In the genomic region with DNA sequence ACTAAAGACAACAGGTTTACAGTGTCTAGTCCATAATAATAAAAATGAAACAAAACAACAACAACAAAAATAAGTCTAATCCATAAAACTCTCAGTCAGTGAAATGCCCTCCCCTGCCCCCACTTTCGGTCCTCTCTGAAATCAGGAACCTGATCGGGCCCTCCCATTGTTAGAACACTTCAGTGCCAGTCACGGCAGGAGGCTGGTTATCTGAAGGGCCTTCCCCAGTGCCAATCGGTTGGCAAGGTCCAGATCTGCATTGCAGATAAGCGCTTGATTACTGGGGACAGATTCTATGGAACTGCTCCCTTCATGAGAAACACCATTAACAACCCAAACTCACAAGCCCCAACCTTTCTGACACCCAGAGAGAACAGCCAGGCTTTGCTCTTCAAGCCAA, we compare ENCODE assay signal across 23 cellular contexts.
"Had no signal": no experiment of that assay in that cellular context is flagged by ENCODE, and none has a peak within 500 bp of the region (broad histone marks: within the 10 kb centered on the region; RNA-seq: fewer than 3 reads in every experiment).

No MANE protein-coding gene starts in this region.

- H3K9me3 ChIP-seq: MG63, SJSA1 had no signal

- DNase-seq: Karpas-422, KG1, MG63, NCI-H1092, NCI-H1105 treated with DMSO at 0.1 percent for 48 hours, NCI-H1417 treated with DMSO at 0.1 percent for 48 hours, NCI-H146, NCI-H187, NCI-H2029 treated with DMSO at 0.1 percent for 48 hours, NCI-H2171, NCI-H226, NCI-H446, NCI-H510A, NCI-H524 treated with DMSO at 0.1 percent for 48 hours, NCI-H69, NCI-H774, OCI-M1, PC-9, Right ventricle myocardium superior, RPMI8226, SIG-M5 had no signal

- H3K4me2 ChIP-seq: PC-9 had no signal

- H3K4me3 ChIP-seq: MG63, PC-9, SJSA1, SK-N-MC had no signal

- H2AFZ ChIP-seq: PC-9 had no signal

- H3K27ac ChIP-seq: PC-9, SJSA1, SK-N-MC had no signal

- H3K36me3 ChIP-seq: MG63, SJSA1 had no signal

- H3K27me3 ChIP-seq: MG63, SJSA1 had no signal
